14 cellular contexts compared by ENCODE assay signal in genomic region chr7:109125001-109125400, GRCh38.
DNase-seq lines count a peak whose midpoint lies in the region; ATAC-seq and TF ChIP-seq lines count a peak whose summit lies in the region.
"Had no signal": no experiment of that assay in that cellular context is flagged by ENCODE, and none has a peak within 500 bp of the region (broad histone marks: within the 10 kb centered on the region; RNA-seq: fewer than 3 reads in every experiment).

No MANE protein-coding gene starts in this region.

- no peak overlapping the region for H4K5ac ChIP-seq in H9 (ENCODE audit: insufficient read length, low read depth, low read length)

- no peak overlapping the region for H3K56ac ChIP-seq in H9 (ENCODE audit: insufficient read length, low read depth, low read length)

- no peak overlapping the region for H3K4me3 ChIP-seq in endodermal cell (ENCODE audit: low read length)
- no peak overlapping the region for H3K4me3 ChIP-seq in neural progenitor cell
- H3K4me3 ChIP-seq in upper lobe of right lung, result no peak overlapping the region
- H3K4me3 ChIP-seq: BLaER1 treated with 17β-estradiol and CSF1 and Interleukin-3, amounts not matched to agents 10 nM and 100 nM; GM12878; K562 had no signal

- no peak overlapping the region for H3K9ac ChIP-seq in H9 (ENCODE audit: extremely low read depth, insufficient read length, low read length)
- H3K9ac ChIP-seq in endodermal cell (ENCODE audit: extremely low read depth, low read length, poor library complexity, severe bottlenecking), result no peak overlapping the region
- H3K9ac ChIP-seq in neural progenitor cell, result no peak overlapping the region
- H3K9ac ChIP-seq: BLaER1 treated with 17β-estradiol and CSF1 and Interleukin-3, amounts not matched to agents 10 nM and 100 nM had no signal

- H4K20me1 ChIP-seq in H9 (ENCODE audit: control insufficient read depth, insufficient read depth, insufficient read length) (no peaks in the 10 kb centered on the region), neural progenitor cell (ENCODE audit: low read depth) (no peaks in the 10 kb centered on the region)
- H4K20me1 ChIP-seq: BLaER1 treated with 17β-estradiol and CSF1 and Interleukin-3, amounts not matched to agents 10 nM and 100 nM had no signal

- H3K36me3 Mint-ChIP-seq in H9 (ENCODE audit: insufficient read depth in 1 of 3, low read depth in 3 of 3), result no peaks in the 10 kb centered on the region; a peak in 1 of 7 replicates
- H3K36me3 Mint-ChIP-seq in endodermal cell (ENCODE audit: low read depth), result no peaks in the 10 kb centered on the region
- H3K36me3 Mint-ChIP-seq in neural progenitor cell, result no peaks in the 10 kb centered on the region

- no peak overlapping the region for H3K14ac ChIP-seq in H9 (ENCODE audit: insufficient read depth, low read length)

- H3K9me3 Mint-ChIP-seq in H9, result no peaks in the 10 kb centered on the region
- no peaks in the 10 kb centered on the region for H3K9me3 Mint-ChIP-seq in endodermal cell
- peaks cover 2% of the 10 kb centered on the region for H3K9me3 Mint-ChIP-seq in neural progenitor cell

- H3K27me3 Mint-ChIP-seq in H9 (ENCODE audit: low read depth) (no peaks in the 10 kb centered on the region), endodermal cell (ENCODE audit: insufficient read depth) (no peaks in the 10 kb centered on the region), neural progenitor cell (ENCODE audit: insufficient read depth, low read depth) (peaks cover 2% of the 10 kb centered on the region)
- H3K27me3 Mint-ChIP-seq: CD4-positive, alpha-beta T cell had no signal

- no peaks in the 10 kb centered on the region for H3K79me2 ChIP-seq in H9 (ENCODE audit: insufficient read depth, low read length)
- no peaks in the 10 kb centered on the region for H3K79me2 ChIP-seq in neural progenitor cell (ENCODE audit: low read depth)

- no peak for ATAC-seq in upper lobe of right lung
- ATAC-seq: GM12878, HCT116, K562 had no signal

- intact Hi-C loops in upper lobe of right lung (cut with DNase I), result no loop called here

- no peaks in the 10 kb centered on the region for H3K23me2 ChIP-seq in H9 (ENCODE audit: insufficient read length, low read depth, low read length, poor library complexity, severe bottlenecking)

- no peak overlapping the region for H3K4me3 Mint-ChIP-seq in H9
- no peak overlapping the region for H3K4me3 Mint-ChIP-seq in endodermal cell
- no peak overlapping the region for H3K4me3 Mint-ChIP-seq in neural progenitor cell
- H3K4me3 Mint-ChIP-seq: CD4-positive, alpha-beta T cell had no signal

- no peaks in the 10 kb centered on the region; the same call in 1 of the 2 replicates for H3K4me1 ChIP-seq in H9 (ENCODE audit: insufficient read depth, low read length)
- no peaks in the 10 kb centered on the region for H3K4me1 ChIP-seq in endodermal cell (ENCODE audit: control insufficient read depth, insufficient read depth, low read length)
- no peaks in the 10 kb centered on the region for H3K4me1 ChIP-seq in neural progenitor cell
- no peaks in the 10 kb centered on the region for H3K4me1 ChIP-seq in upper lobe of right lung
- H3K4me1 ChIP-seq: BLaER1 treated with 17β-estradiol and CSF1 and Interleukin-3, amounts not matched to agents 10 nM and 100 nM had no signal

- H2BK12ac ChIP-seq in H9 (ENCODE audit: insufficient read length, low read depth, low read length), result no peak overlapping the region

- H3K36me3 ChIP-seq in endodermal cell (ENCODE audit: control insufficient read depth, insufficient read depth, low read length) (no peaks in the 10 kb centered on the region), neural progenitor cell (no peaks in the 10 kb centered on the region), upper lobe of right lung (no peaks in the 10 kb centered on the region)
- H3K36me3 ChIP-seq: BLaER1 treated with 17β-estradiol and CSF1 and Interleukin-3, amounts not matched to agents 10 nM and 100 nM had no signal

- no peak overlapping the region for H2AK5ac ChIP-seq in H9 (ENCODE audit: insufficient read length, low read length)

- DNase-seq in H9 (no peak), endodermal cell (no peak), neural progenitor cell (ENCODE audit: low spot score) (no peak), SKM-1 treated with dmso at 0.1 percent for 144 hours (lab: John Stamatoyannopoulos, UW; ENCODE audit: unreplicated experiment) (no peak), RKO (ENCODE audit: low spot score) (no peak), upper lobe of right lung (no peak)
- DNase-seq in activated effector memory CD4-positive, alpha-beta T cell treated with anti-CD3 and anti-CD28 coated beads, Interleukin-2, amount 50 U/mL, for 16 hours, result no peak
- DNase-seq: ACHN; CD4-positive, alpha-beta T cell; DMS79 had no signal

- no peak overlapping the region for H2BK15ac ChIP-seq in H9 (ENCODE audit: low read depth, low read length)

- H3K27ac ChIP-seq in H9 (ENCODE audit: insufficient read length, low read depth, low read length), result no peak overlapping the region
- no peak overlapping the region for H3K27ac ChIP-seq in endodermal cell (ENCODE audit: low read depth, low read length)
- no peak overlapping the region for H3K27ac ChIP-seq in neural progenitor cell
- no peak overlapping the region for H3K27ac ChIP-seq in upper lobe of right lung
- H3K27ac ChIP-seq: BLaER1 treated with 17β-estradiol and CSF1 and Interleukin-3, amounts not matched to agents 10 nM and 100 nM had no signal

- no peak overlapping the region for H2BK20ac ChIP-seq in H9 (ENCODE audit: low read depth, low read length, poor library complexity, severe bottlenecking)

- H3K18ac ChIP-seq in H9 (ENCODE audit: insufficient read length, low read depth, low read length), result no peak overlapping the region

- H3K4me1 Mint-ChIP-seq in H9 (peaks cover 46 to 54% of the 10 kb centered on the region in 2 experiments), endodermal cell (no peaks in the 10 kb centered on the region), neural progenitor cell (peaks cover 43% of the 10 kb centered on the region)

- H3F3A ChIP-seq in neural progenitor cell (ENCODE audit: low read depth), result no peaks in the 10 kb centered on the region

- H3K27ac Mint-ChIP-seq in H9 (peak overlapping the region in 2 of 3 experiments; percentile 27 to 61; a peak in 4 of 7 replicates), endodermal cell (peak overlapping the region; percentile 81), neural progenitor cell (peak overlapping the region; percentile 88)
- H3K27ac Mint-ChIP-seq: CD4-positive, alpha-beta T cell had no signal

- no peak overlapping the region for H2BK5ac ChIP-seq in H9 (ENCODE audit: insufficient read length, low read length)

- no peaks in the 10 kb centered on the region for H3K79me1 ChIP-seq in H9 (ENCODE audit: insufficient read depth, low read depth, low read length, poor library complexity, severe bottlenecking)

- WGBS in H9 (ENCODE audit: extremely low coverage, insufficient read length, low lambda C conversion rate), result no CpG with 5 or more reads among the region's 3 CpGs
- WGBS in endodermal cell (ENCODE audit: insufficient coverage in 1 of 2, insufficient read length in 1 of 2), 2 experiments, result 89 to 100% methylated on average over 1 to 3 of the region's 3 CpGs

- H3K4me2 ChIP-seq in H9 (ENCODE audit: insufficient read depth, insufficient read length, low read length), result no peak overlapping the region
- no peak overlapping the region for H3K4me2 ChIP-seq in neural progenitor cell
- H3K4me2 ChIP-seq: BLaER1 treated with 17β-estradiol and CSF1 and Interleukin-3, amounts not matched to agents 10 nM and 100 nM had no signal

- no peak for TF ChIP-seq CTCF in H9 (conservative IDR thresholded peaks at IDR 0.05)
- no peak for TF ChIP-seq CTCF in endodermal cell (conservative IDR thresholded peaks at IDR 0.05)
- TF ChIP-seq CTCF in neural progenitor cell (IDR thresholded peaks at IDR 0.05), result no peak
- no peak for TF ChIP-seq CTCF in upper lobe of right lung (IDR thresholded peaks at IDR 0.05)

- no peak overlapping the region for H3K23ac ChIP-seq in H9 (ENCODE audit: insufficient read length, low read depth, low read length)

- no peak overlapping the region for H4K8ac ChIP-seq in H9 (replicated peaks; ENCODE audit: insufficient read length, low read depth, low read length)

- H2BK120ac ChIP-seq in H9 (ENCODE audit: low read depth, low read length, poor library complexity, severe bottlenecking), result no peak overlapping the region

- no peak overlapping the region for H4K91ac ChIP-seq in H9 (ENCODE audit: insufficient read length, low read depth, low read length)

- no peaks in the 10 kb centered on the region for H3K9me3 ChIP-seq in H9 (ENCODE audit: control insufficient read depth, low read depth, low read length)
- no peaks in the 10 kb centered on the region for H3K9me3 ChIP-seq in endodermal cell (ENCODE audit: control insufficient read depth, low read length)
- H3K9me3 ChIP-seq in neural progenitor cell (ENCODE audit: low read depth), result no peaks in the 10 kb centered on the region
- no peaks in the 10 kb centered on the region for H3K9me3 ChIP-seq in upper lobe of right lung
- H3K9me3 ChIP-seq: BLaER1 treated with 17β-estradiol and CSF1 and Interleukin-3, amounts not matched to agents 10 nM and 100 nM had no signal

- H3K4ac ChIP-seq in H9 (ENCODE audit: low read depth, low read length), result no peak overlapping the region

- H3T11ph ChIP-seq in H9 (ENCODE audit: low read length), result no peak overlapping the region

- no peak overlapping the region for H2AFZ ChIP-seq in H9 (ENCODE audit: low read length)
- no peak overlapping the region for H2AFZ ChIP-seq in neural progenitor cell (replicated peaks)

- no peaks in the 10 kb centered on the region for H3K27me3 ChIP-seq in H9 (ENCODE audit: insufficient read depth, low read length)
- H3K27me3 ChIP-seq in endodermal cell (ENCODE audit: control insufficient read depth, insufficient read depth, low read length, poor library complexity, severe bottlenecking), result no peaks in the 10 kb centered on the region
- H3K27me3 ChIP-seq in neural progenitor cell, result no peaks in the 10 kb centered on the region
- H3K27me3 ChIP-seq in upper lobe of right lung, result no peaks in the 10 kb centered on the region
- H3K27me3 ChIP-seq: BLaER1 treated with 17β-estradiol and CSF1 and Interleukin-3, amounts not matched to agents 10 nM and 100 nM had no signal
